ENCODE assay signal across 21 cellular contexts in genomic region chr6:90271831-90272230, GRCh38. TPM values are rescaled to one million over a fixed set of nuclear protein-coding genes. Genes with fewer than 3 reads are reported as not detected.
A peak's percentile ranks its signal among the peaks of the same experiment; 100 is the strongest.
DNase-seq lines count a peak whose midpoint lies in the region; ATAC-seq and TF ChIP-seq lines count a peak whose summit lies in the region.
"Had no signal": no experiment of that assay in that cellular context is flagged by ENCODE, and none has a peak within 500 bp of the region (broad histone marks: within the 10 kb centered on the region; RNA-seq: fewer than 3 reads in every experiment).

No MANE protein-coding gene starts in this region.

- no peaks in the 10 kb centered on the region for H3K27me3 ChIP-seq in HL-60 (ENCODE audit: insufficient read depth, poor library complexity, severe bottlenecking)
- H3K27me3 ChIP-seq: cardiac muscle cell, transverse colon had no signal

- H3K27me3 Mint-ChIP-seq in activated CD8-positive, alpha-beta memory T cell treated with anti-CD3 and anti-CD28 coated beads, Interleukin-2, amount 10 ng/mL, durations not matched to agents 7 days and 5 days: no peaks in the 10 kb centered on the region
- no peaks in the 10 kb centered on the region for H3K27me3 Mint-ChIP-seq in activated T-helper 17 cell treated with anti-CD3 and anti-CD28 coated beads, Interleukin-2, amount 50 U/mL, for 72 hours
- H3K27me3 Mint-ChIP-seq in naive thymus-derived CD8-positive, alpha-beta T cell: no peaks in the 10 kb centered on the region

- H3K4me1 Mint-ChIP-seq in activated CD8-positive, alpha-beta memory T cell treated with anti-CD3 and anti-CD28 coated beads, Interleukin-2, amount 10 ng/mL, durations not matched to agents 7 days and 5 days: peaks cover 71% of the 10 kb centered on the region
- H3K4me1 Mint-ChIP-seq in activated T-helper 17 cell treated with anti-CD3 and anti-CD28 coated beads, Interleukin-2, amount 50 U/mL, for 72 hours: peaks cover 50% of the 10 kb centered on the region
- H3K4me1 Mint-ChIP-seq in naive thymus-derived CD8-positive, alpha-beta T cell: peaks cover 42 to 94% (median 83%) of the 10 kb centered on the region in 4 donors
- H3K4me1 Mint-ChIP-seq: GM23338 had no signal

- peak overlapping the region; percentile 35 for H3K27ac ChIP-seq in HL-60 (replicated peaks)
- H3K27ac ChIP-seq: cardiac muscle cell, RWPE1, transverse colon, WERI-Rb-1 had no signal

- CTCF ChIA-PET in activated CD8-positive, alpha-beta memory T cell treated with anti-CD3 and anti-CD28 coated beads, Interleukin-2, amount 10 ng/mL, durations not matched to agents 7 days and 5 days (lab: Charles Lee): interaction anchor here (1.1 to 3.8 kb wide), 2 partner anchors 13 to 189 kb away, joined by 4 to 30 read pairs; no protein-coding TSS in a partner anchor

- POLR2A ChIA-PET in naive thymus-derived CD8-positive, alpha-beta T cell (lab: Charles Lee): interaction anchor here (0.7 to 5.4 kb wide), 8 partner anchors 14 to 341 kb away, joined by 3 to 97 read pairs (median 4); partner anchors contain the start of gene BACH2

- no peak for DNase-seq in activated CD8-positive, alpha-beta memory T cell treated with anti-CD3 and anti-CD28 coated beads, Interleukin-2, amount 10 ng/mL, durations not matched to agents 7 days and 5 days
- DNase-seq in activated CD8-positive, alpha-beta memory T cell treated with anti-CD3 and anti-CD28 coated beads, Interleukin-2, amount 50 U/mL, for 4 hours: no peak
- DNase-seq in HL-60 (ENCODE audit: low read depth in 1 of 2, low spot score in 1 of 2): peak in 1 of 2 experiments; percentile 58
- DNase-seq in naive thymus-derived CD8-positive, alpha-beta T cell: peak in 4 of 10 donors; percentile 23 to 60 (median 56)
- no peak for DNase-seq in OCI-M1 (lab: John Stamatoyannopoulos, UW)
- no peak for DNase-seq in cerebellar nuclear complex (lab: John Stamatoyannopoulos, UW)
- DNase-seq: DMS79 treated with DMSO at 0.1 percent for 48 hours, NCI-H146, NCI-H82, nucleus accumbens, SW 1271, transverse colon, WERI-Rb-1 had no signal

- no peak for TF ChIP-seq CTCF in HL-60 (IDR thresholded peaks at IDR 0.05; ENCODE audit: insufficient read depth, low read length)

- H3K4me3 Mint-ChIP-seq in activated CD8-positive, alpha-beta memory T cell treated with anti-CD3 and anti-CD28 coated beads, Interleukin-2, amount 10 ng/mL, durations not matched to agents 7 days and 5 days: no peak overlapping the region
- H3K4me3 Mint-ChIP-seq in activated T-helper 17 cell treated with anti-CD3 and anti-CD28 coated beads, Interleukin-2, amount 50 U/mL, for 72 hours: peak overlapping the region; percentile 37
- peak overlapping the region; percentile 43 to 88 (median 76) for H3K4me3 Mint-ChIP-seq in naive thymus-derived CD8-positive, alpha-beta T cell
- H3K4me3 Mint-ChIP-seq: GM23338; stimulated activated effector memory CD8-positive, alpha-beta T cell treated with anti-CD3 and anti-CD28 coated beads, Interleukin-12 subunit alpha, Interleukin-12 subunit beta, amount 100 ng/mL, for 72 hours had no signal

- H3K36me3 Mint-ChIP-seq in activated CD8-positive, alpha-beta memory T cell treated with anti-CD3 and anti-CD28 coated beads, Interleukin-2, amount 10 ng/mL, durations not matched to agents 7 days and 5 days: peaks cover 40% of the 10 kb centered on the region
- H3K36me3 Mint-ChIP-seq in activated T-helper 17 cell treated with anti-CD3 and anti-CD28 coated beads, Interleukin-2, amount 50 U/mL, for 72 hours (ENCODE audit: low read depth): peaks cover 49% of the 10 kb centered on the region
- H3K36me3 Mint-ChIP-seq in naive thymus-derived CD8-positive, alpha-beta T cell: peaks cover 0 to 25% (median 16%) of the 10 kb centered on the region in 3 donors

- no peaks in the 10 kb centered on the region for H3K9me3 Mint-ChIP-seq in activated CD8-positive, alpha-beta memory T cell treated with anti-CD3 and anti-CD28 coated beads, Interleukin-2, amount 10 ng/mL, durations not matched to agents 7 days and 5 days (ENCODE audit: low read depth)
- no peaks in the 10 kb centered on the region for H3K9me3 Mint-ChIP-seq in activated T-helper 17 cell treated with anti-CD3 and anti-CD28 coated beads, Interleukin-2, amount 50 U/mL, for 72 hours
- H3K9me3 Mint-ChIP-seq in naive thymus-derived CD8-positive, alpha-beta T cell: peaks cover 0 to 6% (median 0%) of the 10 kb centered on the region in 9 donors
- H3K9me3 Mint-ChIP-seq: GM23338; stimulated activated effector memory CD8-positive, alpha-beta T cell treated with anti-CD3 and anti-CD28 coated beads, Interleukin-12 subunit alpha, Interleukin-12 subunit beta, amount 100 ng/mL, for 72 hours had no signal

- peak overlapping the region; percentile 35 for H3K27ac Mint-ChIP-seq in activated CD8-positive, alpha-beta memory T cell treated with anti-CD3 and anti-CD28 coated beads, Interleukin-2, amount 10 ng/mL, durations not matched to agents 7 days and 5 days
- H3K27ac Mint-ChIP-seq in activated T-helper 17 cell treated with anti-CD3 and anti-CD28 coated beads, Interleukin-2, amount 50 U/mL, for 72 hours: peak overlapping the region; percentile 93
- peak overlapping the region; percentile 83 to 100 (median 98) for H3K27ac Mint-ChIP-seq in naive thymus-derived CD8-positive, alpha-beta T cell
- H3K27ac Mint-ChIP-seq: GM23338; stimulated activated effector memory CD8-positive, alpha-beta T cell treated with anti-CD3 and anti-CD28 coated beads, Interleukin-12 subunit alpha, Interleukin-12 subunit beta, amount 100 ng/mL, for 72 hours had no signal

- ATAC-seq in activated CD8-positive, alpha-beta memory T cell treated with anti-CD3 and anti-CD28 coated beads, Interleukin-2, amount 10 ng/mL, durations not matched to agents 7 days and 5 days: no peak
- no peak for ATAC-seq in activated T-helper 17 cell treated with anti-CD3 and anti-CD28 coated beads, Interleukin-2, amount 50 U/mL, for 72 hours (replicated peaks)
- peak; percentile 4 to 9 for ATAC-seq in naive thymus-derived CD8-positive, alpha-beta T cell
- ATAC-seq in GM19324 (IDR thresholded peaks at IDR 0.05; ENCODE audit: low FRiP score, unreplicated experiment): no peak
- ATAC-seq: esophagus mucosa; GM23338; left lobe of liver; stimulated activated effector memory CD8-positive, alpha-beta T cell treated with anti-CD3 and anti-CD28 coated beads, Interleukin-12 subunit alpha, Interleukin-12 subunit beta, amount 100 ng/mL, for 72 hours had no signal

- no peak overlapping the region for H3K4me3 ChIP-seq in HL-60 (replicated peaks; ENCODE audit: insufficient read depth, low read length)
- H3K4me3 ChIP-seq: cardiac muscle cell, GM23338, transverse colon had no signal

RNA-seq across cellular contexts. Expression of gene BACH2, which starts 24.8 kb away (rescaled TPM):
- total RNA-seq in activated CD8-positive, alpha-beta memory T cell treated with anti-CD3 and anti-CD28 coated beads, Interleukin-2, amount 10 ng/mL, durations not matched to agents 7 days and 5 days: 10 to 100 TPM; 21.5 to 22.6 TPM
- total RNA-seq in activated T-helper 17 cell treated with anti-CD3 and anti-CD28 coated beads, Interleukin-2, amount 50 U/mL, for 72 hours: 10 to 100 TPM in 1 of 2 donors, 1 to 10 TPM in 1; 3.0 to 22.9 TPM
- 100 to 1,000 TPM; 116 to 126 TPM for total RNA-seq in naive thymus-derived CD8-positive, alpha-beta T cell
- polyA plus RNA-seq in naive thymus-derived CD8-positive, alpha-beta T cell: 10 to 100 TPM; 17.5 to 29.3 (median 21.7) TPM

Comparison
In these comparisons a context has a peak if more than half of its experiments do, and no peak if none do; other contexts are left out.
1. ATAC-seq: peak in naive thymus-derived CD8-positive, alpha-beta T cell (2 of 2); none in activated CD8-positive, alpha-beta memory T cell treated with anti-CD3 and anti-CD28 coated beads, Interleukin-2, amount 10 ng/mL, durations not matched to agents 7 days and 5 days (single experiment), activated T-helper 17 cell treated with anti-CD3 and anti-CD28 coated beads, Interleukin-2, amount 50 U/mL, for 72 hours (single experiment) and GM19324 (single experiment).
2. H3K27ac Mint-ChIP-seq: peak in every context shown above with its lines; median percentile 98 in naive thymus-derived CD8-positive, alpha-beta T cell; 93 in activated T-helper 17 cell treated with anti-CD3 and anti-CD28 coated beads, Interleukin-2, amount 50 U/mL, for 72 hours; 35 in activated CD8-positive, alpha-beta memory T cell treated with anti-CD3 and anti-CD28 coated beads, Interleukin-2, amount 10 ng/mL, durations not matched to agents 7 days and 5 days.
3. RNA of gene BACH2, which starts 24.8 kb away (total RNA-seq): 116 to 126 TPM in naive thymus-derived CD8-positive, alpha-beta T cell; 3.0 to 22.9 TPM in activated T-helper 17 cell treated with anti-CD3 and anti-CD28 coated beads, Interleukin-2, amount 50 U/mL, for 72 hours and 21.5 to 22.6 TPM in activated CD8-positive, alpha-beta memory T cell treated with anti-CD3 and anti-CD28 coated beads, Interleukin-2, amount 10 ng/mL, durations not matched to agents 7 days and 5 days; every median in the first group is over 4 times any median in the second.